ENCODE assay signal across 8 cellular contexts in the genomic region with DNA sequence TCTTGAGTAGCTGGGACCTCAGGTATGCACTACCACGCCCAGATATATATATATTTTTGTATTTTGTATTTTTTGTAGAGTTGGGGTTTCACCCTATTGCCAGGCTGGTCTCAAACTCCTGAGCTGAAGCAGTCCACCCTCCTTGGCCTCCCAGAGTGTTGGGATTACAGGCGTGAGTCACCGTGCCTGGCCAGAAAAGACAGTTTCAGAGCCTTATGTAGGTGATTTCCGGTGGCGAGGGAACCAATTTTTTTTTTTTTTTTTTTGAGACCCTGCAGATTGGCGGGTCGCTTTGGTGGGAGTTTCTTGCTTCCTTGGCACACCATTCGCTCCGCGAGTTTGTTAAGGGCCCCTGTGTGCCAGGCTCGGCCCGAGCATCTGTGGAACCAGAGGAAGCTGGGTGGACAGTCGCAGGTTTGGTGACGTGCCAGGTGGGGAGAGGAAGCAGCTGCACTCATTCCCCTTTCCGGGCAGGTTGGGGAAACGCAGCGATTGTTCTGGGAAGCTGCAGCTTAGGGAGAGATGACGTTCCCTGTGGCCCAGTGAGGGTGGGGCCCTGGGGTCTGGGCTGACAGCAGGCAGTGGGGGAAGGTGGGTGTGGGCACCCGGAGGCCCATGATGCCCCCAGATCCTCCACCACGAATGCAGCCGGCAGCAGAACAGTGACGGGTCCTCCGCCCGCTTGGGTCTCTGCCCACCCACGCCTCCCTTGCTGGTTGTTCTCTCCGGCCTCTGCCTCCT. TPM values are rescaled to one million over a fixed set of nuclear protein-coding genes. Genes with fewer than 3 reads are reported as not detected.
A peak's percentile ranks its signal among the peaks of the same experiment; 100 is the strongest.
DNase-seq lines count a peak whose midpoint lies in the region; ATAC-seq and TF ChIP-seq lines count a peak whose summit lies in the region.

No MANE protein-coding gene starts in this region.

- TF ChIP-seq POLR2A in tibial nerve (IDR thresholded peaks at IDR 0.05), result no peak

- 47 to 51% methylated on average over 26 of the region's 26 CpGs for WGBS in tibial nerve, 2 donors

- H3K9me3 ChIP-seq in ascending aorta (no peaks in the 10 kb centered on the region), tibial nerve (no peaks in the 10 kb centered on the region)

- DNase-seq in HT1080 (ENCODE audit: low read depth), result peak; percentile 83
- no peak for DNase-seq in ascending aorta (ENCODE audit: low spot score in 2 of 2)
- peak; percentile 89 to 91 for DNase-seq in lung microvascular endothelial cell (ENCODE audit: low read depth in 2 of 2)
- DNase-seq in OCI-M1 (lab: John Stamatoyannopoulos, UW), result no peak
- no peak for DNase-seq in tibial nerve (ENCODE audit: low spot score in 2 of 2)
- DNase-seq in ureter (ENCODE audit: low spot score), result no peak

- H3K4me1 ChIP-seq in ACC112 (ENCODE audit: control insufficient read depth, insufficient read depth, low read length, unreplicated experiment) (peaks cover 57% of the 10 kb centered on the region), ascending aorta (peaks cover 41 to 71% of the 10 kb centered on the region in 2 donors), tibial nerve (peaks cover 0 to 77% (median 9%) of the 10 kb centered on the region in 4 donors)

- peak in 1 of 2 donors; percentile 45 for TF ChIP-seq EP300 in tibial nerve (IDR thresholded peaks at IDR 0.05)

- H3K36me3 ChIP-seq in ACC112 (ENCODE audit: insufficient read depth, low read length), result no peaks in the 10 kb centered on the region
- H3K36me3 ChIP-seq in ascending aorta, result peaks cover 0 to 5% of the 10 kb centered on the region in 2 donors
- no peaks in the 10 kb centered on the region for H3K36me3 ChIP-seq in tibial nerve

- no peak overlapping the region for H3K4me3 ChIP-seq in ACC112 (ENCODE audit: low read depth, low read length)
- peak overlapping the region in 1 of 2 donors; percentile 48 for H3K4me3 ChIP-seq in ascending aorta
- H3K4me3 ChIP-seq in tibial nerve, result no peak overlapping the region

- peak overlapping the region; percentile 88 for H3K27ac ChIP-seq in ACC112 (ENCODE audit: low read depth, low read length)
- peak overlapping the region; percentile 61 to 95 for H3K27ac ChIP-seq in ascending aorta
- H3K27ac ChIP-seq in tibial nerve, result peak overlapping the region in 2 of 4 donors; percentile 21 to 24

- no peaks in the 10 kb centered on the region for H3K27me3 ChIP-seq in ACC112 (ENCODE audit: insufficient read depth, low read length)
- H3K27me3 ChIP-seq in ascending aorta, result no peaks in the 10 kb centered on the region
- H3K27me3 ChIP-seq in tibial nerve, result no peaks in the 10 kb centered on the region

- intact Hi-C loops in ascending aorta (cut with DNase I), result no loop called here

- H3K79me2 ChIP-seq in ACC112 (ENCODE audit: control insufficient read depth, insufficient read depth, low read length, unreplicated experiment), result peaks cover 65% of the 10 kb centered on the region

- no peak overlapping the region for H2AFZ ChIP-seq in ACC112 (ENCODE audit: low read length, unreplicated experiment)

- TF ChIP-seq CTCF in ascending aorta (IDR thresholded peaks at IDR 0.05) (no peak), tibial nerve (IDR thresholded peaks at IDR 0.05) (no peak)

- ATAC-seq in GM21619 (IDR thresholded peaks at IDR 0.05; ENCODE audit: unreplicated experiment), result no peak

RNA-seq across cellular contexts. Expression of a gene that starts 25.1 kb away (rescaled TPM):
- total RNA-seq in HT1080 (2014; rRNA removed; shearing (Covaris generic)), result 14.4 and 18.3 TPM in 2 replicates
- polyA plus RNA-seq in HT1080 (2015; cell fraction: cytosol; rRNA removed), result 13.9 and 16.0 TPM in 2 replicates
- 7.8 and 13.6 TPM in 2 replicates for polyA plus RNA-seq in HT1080 (2015; cell fraction: nucleus; rRNA removed)
- total RNA-seq in ascending aorta (64.9 TPM), lung microvascular endothelial cell (20.0 and 21.6 TPM in 2 replicates), tibial nerve (10 to 100 TPM; 18.9 to 64.9 (median 41.8) TPM), ureter (15.1 TPM)

Comparison
In these comparisons a context has a peak if more than half of its experiments do, and no peak if none do; other contexts are left out.
1. DNase-seq: peak in HT1080 (single experiment) and lung microvascular endothelial cell (2 of 2); none in ascending aorta (0 of 2), OCI-M1 (single experiment), tibial nerve (0 of 2) and ureter (single experiment).